ENCODE assay signal across 8 cellular contexts in the genomic region with DNA sequence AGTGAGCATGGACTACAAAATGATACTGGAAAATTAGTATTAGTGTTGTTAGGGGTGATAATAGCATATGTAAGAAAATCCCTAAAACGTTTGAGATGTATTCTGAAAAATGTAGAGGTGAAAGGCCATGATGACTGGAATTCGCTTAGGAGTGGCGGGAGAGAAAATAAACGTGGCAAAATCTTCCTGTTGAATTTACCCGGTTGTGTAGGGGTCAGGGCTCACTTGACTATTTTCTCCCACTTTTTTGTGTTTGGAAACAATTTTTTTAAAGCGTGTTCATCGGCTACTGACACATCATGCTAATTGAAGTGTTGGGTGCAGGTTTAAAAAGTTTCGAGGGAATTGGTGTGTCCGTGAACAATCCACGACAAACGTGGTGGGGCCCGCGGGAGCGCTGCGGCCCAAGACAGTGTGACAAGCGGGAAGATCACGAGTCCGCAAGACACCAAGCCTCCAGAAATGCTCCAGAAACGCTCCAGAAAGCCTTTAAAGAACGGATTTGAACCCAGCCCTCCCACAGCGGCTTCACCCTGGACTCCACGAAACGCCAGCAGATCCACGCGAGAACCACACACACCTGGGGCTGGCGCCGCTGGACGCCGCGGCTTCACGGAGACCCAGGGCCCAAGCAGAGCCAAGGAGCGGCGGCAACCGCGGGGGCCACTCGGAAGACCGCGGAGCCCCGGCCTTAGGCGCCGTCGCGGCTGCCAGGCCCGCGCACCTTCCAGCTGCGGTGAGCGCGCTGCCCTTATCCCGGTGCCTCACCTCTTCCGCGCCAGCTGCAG. TPM values are rescaled to one million over a fixed set of nuclear protein-coding genes. Genes with fewer than 3 reads are reported as not detected.
A peak's percentile ranks its signal among the peaks of the same experiment; 100 is the strongest.
DNase-seq lines count a peak whose midpoint lies in the region; ATAC-seq and TF ChIP-seq lines count a peak whose summit lies in the region.

No MANE protein-coding gene starts in this region.

- ATAC-seq in mucosa of descending colon: peak; percentile 75

- peak; percentile 37 for DNase-seq in EH (ENCODE audit: low read depth)
- no peak for DNase-seq in H7
- DNase-seq in RKO (ENCODE audit: low spot score): peak; percentile 27
- peak in 1 of 3 donors; percentile 57 for DNase-seq in mucosa of descending colon
- DNase-seq in vagina (ENCODE audit: extremely low spot score in 2 of 2): no peak
- no peak for DNase-seq in NCI-H2171 (lab: John Stamatoyannopoulos, UW)
- no peak for DNase-seq in midbrain (lab: John Stamatoyannopoulos, UW)

- peak overlapping the region; percentile 93 for H3K4me3 ChIP-seq in H7 (ENCODE audit: insufficient read depth, low read depth, low read length)
- peak overlapping the region; percentile 78 for H3K4me3 ChIP-seq in ectodermal cell (ENCODE audit: insufficient read depth, low read depth, low read length)
- H3K4me3 ChIP-seq in mucosa of descending colon: peak overlapping the region; percentile 40
- H3K4me3 ChIP-seq in vagina: peak overlapping the region; percentile 84 to 86

- intact Hi-C loops in mucosa of descending colon (cut with DNase I, micrococcal nuclease) (no loop called here), vagina (cut with DNase I) (loop anchor here (10.0 kb wide), 1 partner anchor 202 kb away; a partner anchor contains a TSS)

- H3K4me1 ChIP-seq in ectodermal cell (ENCODE audit: control insufficient read depth, insufficient read depth, low read length): peaks cover 6% of the 10 kb centered on the region
- H3K4me1 ChIP-seq in mucosa of descending colon (ENCODE audit: low read depth): peaks cover 17% of the 10 kb centered on the region
- peaks cover 18% of the 10 kb centered on the region for H3K4me1 ChIP-seq in vagina

- TF ChIP-seq CTCF in mucosa of descending colon (IDR thresholded peaks at IDR 0.05): no peak
- TF ChIP-seq CTCF in vagina (IDR thresholded peaks at IDR 0.05): no peak

- H3K36me3 ChIP-seq in H7 (replicated peaks; ENCODE audit: control insufficient read depth, insufficient read depth, low read length): no peaks in the 10 kb centered on the region; the same call in 1 of the 2 replicates
- H3K36me3 ChIP-seq in ectodermal cell (ENCODE audit: control insufficient read depth, insufficient read depth, low read length): peaks cover 12% of the 10 kb centered on the region
- H3K36me3 ChIP-seq in mucosa of descending colon (ENCODE audit: low read depth): no peaks in the 10 kb centered on the region
- H3K36me3 ChIP-seq in vagina: no peaks in the 10 kb centered on the region

- H3K27me3 ChIP-seq in H7 (ENCODE audit: control insufficient read depth, insufficient read depth, low read length): no peaks in the 10 kb centered on the region
- no peaks in the 10 kb centered on the region for H3K27me3 ChIP-seq in ectodermal cell (ENCODE audit: control insufficient read depth, insufficient read depth, low read length, poor library complexity, severe bottlenecking)
- H3K27me3 ChIP-seq in vagina: no peaks in the 10 kb centered on the region

- peak overlapping the region; percentile 37 for H3K27ac ChIP-seq in ectodermal cell (ENCODE audit: insufficient read depth, low read depth, low read length, poor library complexity, severe bottlenecking)
- H3K27ac ChIP-seq in vagina: peak overlapping the region; percentile 94

- no peaks in the 10 kb centered on the region for H3K9me3 ChIP-seq in ectodermal cell (ENCODE audit: control insufficient read depth, low read length)
- no peaks in the 10 kb centered on the region for H3K9me3 ChIP-seq in mucosa of descending colon
- H3K9me3 ChIP-seq in vagina: no peaks in the 10 kb centered on the region

- TF ChIP-seq POLR2A in vagina (IDR thresholded peaks at IDR 0.05): no peak

- 1% methylated on average over 51 of the region's 51 CpGs for WGBS in ectodermal cell, 2 experiments

RNA-seq across cellular contexts. Expression of a gene that starts 0.6 kb away (rescaled TPM):
- total RNA-seq in H7 (2014; rRNA removed; shearing (Covaris generic)): 74.1 and 88.8 TPM in 2 replicates
- 99.6 TPM for polyA plus RNA-seq in ectodermal cell (2013, experiment 1 of 4)
- polyA plus RNA-seq in ectodermal cell (2013, experiment 2 of 4): 90.7 TPM
- 60.2 TPM for polyA plus RNA-seq in ectodermal cell (2013, experiment 3 of 4)
- 66.1 TPM for polyA plus RNA-seq in ectodermal cell (2013, experiment 4 of 4)
- total RNA-seq in mucosa of descending colon (10 to 100 TPM; 24.3 to 48.1 (median 36.2) TPM), vagina (25.3 TPM)

Comparison
In these comparisons a context has a peak if more than half of its experiments do, and no peak if none do; other contexts are left out.
1. DNase-seq: peak in EH (single experiment) and RKO (single experiment); none in H7 (single experiment), vagina (0 of 2), NCI-H2171 (single experiment) and midbrain (single experiment).
2. H3K4me3 ChIP-seq: peak in every context shown above with its lines; median percentile 93 in H7; 85 in vagina; 78 in ectodermal cell; 40 in mucosa of descending colon.